35 cellular contexts compared by ENCODE assay signal in the genomic region with DNA sequence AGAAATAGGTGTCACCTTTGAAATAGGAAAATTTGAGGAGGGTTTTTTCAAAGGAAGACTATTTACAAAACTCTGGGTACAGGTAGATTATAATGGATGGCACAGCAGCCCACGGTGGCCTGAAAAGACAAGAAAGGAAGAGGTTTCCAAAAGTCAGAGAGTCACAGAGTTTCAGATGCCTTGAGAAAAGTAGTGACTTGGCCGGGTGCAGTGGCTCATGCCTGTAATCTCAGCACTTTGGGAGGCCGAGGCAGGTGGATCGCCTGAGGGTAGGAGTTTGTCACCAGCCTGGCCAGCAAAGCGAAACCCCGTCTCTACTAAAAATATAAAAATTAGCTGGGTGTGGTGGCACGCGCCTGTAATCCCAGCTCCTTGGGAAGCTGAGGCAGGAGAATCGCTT. TPM values are rescaled to one million over a fixed set of nuclear protein-coding genes. Genes with fewer than 3 reads are reported as not detected.
"Had no signal": no experiment of that assay in that cellular context is flagged by ENCODE, and none has a peak within 500 bp of the region (broad histone marks: within the 10 kb centered on the region; RNA-seq: fewer than 3 reads in every experiment).

No MANE protein-coding gene starts in this region.

- H3K4me3 ChIP-seq: adrenal gland, body of pancreas, breast epithelium had no signal

- H3K4me1 ChIP-seq: adrenal gland, body of pancreas, breast epithelium had no signal

- ATAC-seq: activated CD8-positive, alpha-beta T cell treated with anti-CD3 and anti-CD28 coated beads for 36 hours; activated naive CD4-positive, alpha-beta T cell treated with anti-CD3 and anti-CD28 coated beads, Interleukin-2, amount 50 U/mL, for 72 hours; activated T-cell treated with anti-CD3 and anti-CD28 coated beads, Interleukin-2, amount 50 U/mL, for 4 hours; activated T-cell treated with anti-CD3 and anti-CD28 coated beads, Interleukin-2, amount 50 U/mL, for 72 hours; activated T-helper 17 cell treated with anti-CD3 and anti-CD28 coated beads, Interleukin-2, amount 50 U/mL, for 72 hours; body of pancreas had no signal

- H3K27ac Mint-ChIP-seq: activated B cell treated with CpG ODN at 0.5 μM for 24 hours; activated CD4-positive, alpha-beta memory T cell treated with anti-CD3 and anti-CD28 coated beads for 36 hours; activated CD4-positive, alpha-beta T cell treated with anti-CD3 and anti-CD28 coated beads, Interleukin-2, amount 10 ng/mL, durations not matched to agents 24 days and 14 days; activated CD8-positive, alpha-beta T cell treated with anti-CD3 and anti-CD28 coated beads for 36 hours; activated naive CD4-positive, alpha-beta T cell treated with anti-CD3 and anti-CD28 coated beads for 36 hours; activated naive CD4-positive, alpha-beta T cell treated with anti-CD3 and anti-CD28 coated beads, Interleukin-2, amount 50 U/mL, for 72 hours; activated naive CD8-positive, alpha-beta T cell treated with anti-CD3 and anti-CD28 coated beads for 36 hours; activated T-cell treated with anti-CD3 and anti-CD28 coated beads, Interleukin-2, amount 50 U/mL, for 72 hours; activated T-helper 1 cell treated with anti-CD3 and anti-CD28 coated beads, Interleukin-12 subunit alpha, Interleukin-12 subunit beta, Interleukin-2, Interleukin-4 antibody, amounts not matched to agents 30 ng/mL and 10 ng/mL and 1 ng/mL, durations not matched to agents 14 hours and 24 hours and 36 hours; activated T-helper 17 cell treated with anti-CD3 and anti-CD28 coated beads, Interleukin-2, amount 50 U/mL, for 72 hours; T-helper 2 cell treated with Interferon-gamma antibody and Interleukin-4, amounts not matched to agents 5 μg/mL and 100 μg/mL, for 36 hours had no signal

- H3K9me3 ChIP-seq: adrenal gland, body of pancreas, breast epithelium had no signal

- H3K9me3 Mint-ChIP-seq: activated B cell treated with CpG ODN at 0.5 μM for 24 hours; activated CD4-positive, alpha-beta memory T cell treated with anti-CD3 and anti-CD28 coated beads for 36 hours; activated CD4-positive, alpha-beta T cell treated with anti-CD3 and anti-CD28 coated beads, Interleukin-2, amount 10 ng/mL, durations not matched to agents 24 days and 14 days; activated CD8-positive, alpha-beta T cell treated with anti-CD3 and anti-CD28 coated beads for 36 hours; activated naive CD4-positive, alpha-beta T cell treated with anti-CD3 and anti-CD28 coated beads for 36 hours; activated naive CD8-positive, alpha-beta T cell treated with anti-CD3 and anti-CD28 coated beads for 36 hours; activated T-cell treated with anti-CD3 and anti-CD28 coated beads, Interleukin-2, amount 50 U/mL, for 4 hours; activated T-cell treated with anti-CD3 and anti-CD28 coated beads, Interleukin-2, amount 50 U/mL, for 72 hours; activated T-helper 1 cell treated with anti-CD3 and anti-CD28 coated beads, Interleukin-12 subunit alpha, Interleukin-12 subunit beta, Interleukin-2, Interleukin-4 antibody, amounts not matched to agents 30 ng/mL and 10 ng/mL and 1 ng/mL, durations not matched to agents 14 hours and 24 hours and 36 hours; activated T-helper 17 cell treated with anti-CD3 and anti-CD28 coated beads, Interleukin-2, amount 50 U/mL, for 72 hours; T-helper 2 cell treated with Interferon-gamma antibody and Interleukin-4, amounts not matched to agents 5 μg/mL and 100 μg/mL, for 36 hours had no signal

- H3K27me3 Mint-ChIP-seq: activated B cell treated with CpG ODN at 0.5 μM for 24 hours; activated CD4-positive, alpha-beta memory T cell treated with anti-CD3 and anti-CD28 coated beads for 36 hours; activated T-helper 17 cell treated with anti-CD3 and anti-CD28 coated beads, Interleukin-2, amount 50 U/mL, for 72 hours had no signal

- H3K4me3 Mint-ChIP-seq: activated B cell treated with CpG ODN at 0.5 μM for 24 hours; activated CD4-positive, alpha-beta memory T cell treated with anti-CD3 and anti-CD28 coated beads for 36 hours; activated CD4-positive, alpha-beta T cell treated with anti-CD3 and anti-CD28 coated beads, Interleukin-2, amount 10 ng/mL, durations not matched to agents 24 days and 14 days; activated CD8-positive, alpha-beta T cell treated with anti-CD3 and anti-CD28 coated beads for 36 hours; activated naive CD4-positive, alpha-beta T cell treated with anti-CD3 and anti-CD28 coated beads for 36 hours; activated naive CD8-positive, alpha-beta T cell treated with anti-CD3 and anti-CD28 coated beads for 36 hours; activated T-cell treated with anti-CD3 and anti-CD28 coated beads, Interleukin-2, amount 50 U/mL, for 4 hours; activated T-cell treated with anti-CD3 and anti-CD28 coated beads, Interleukin-2, amount 50 U/mL, for 72 hours; activated T-helper 1 cell treated with anti-CD3 and anti-CD28 coated beads, Interleukin-12 subunit alpha, Interleukin-12 subunit beta, Interleukin-2, Interleukin-4 antibody, amounts not matched to agents 30 ng/mL and 10 ng/mL and 1 ng/mL, durations not matched to agents 14 hours and 24 hours and 36 hours; activated T-helper 17 cell treated with anti-CD3 and anti-CD28 coated beads, Interleukin-2, amount 50 U/mL, for 72 hours; T-helper 2 cell treated with Interferon-gamma antibody and Interleukin-4, amounts not matched to agents 5 μg/mL and 100 μg/mL, for 36 hours had no signal

- H3K27me3 ChIP-seq: adrenal gland, body of pancreas, brain microvascular endothelial cell, breast epithelium had no signal

- H3K4me1 Mint-ChIP-seq: activated naive CD8-positive, alpha-beta T cell treated with anti-CD3 and anti-CD28 coated beads for 36 hours; activated T-helper 17 cell treated with anti-CD3 and anti-CD28 coated beads, Interleukin-2, amount 50 U/mL, for 72 hours had no signal

- H3K36me3 ChIP-seq: adrenal gland, brain microvascular endothelial cell, breast epithelium had no signal

- H3K27ac ChIP-seq: adrenal gland, body of pancreas, breast epithelium, VCaP had no signal

- H3K36me3 Mint-ChIP-seq: activated CD4-positive, alpha-beta memory T cell treated with anti-CD3 and anti-CD28 coated beads for 36 hours; activated naive CD4-positive, alpha-beta T cell treated with anti-CD3 and anti-CD28 coated beads, Interleukin-2, amount 50 U/mL, for 72 hours; activated naive CD8-positive, alpha-beta T cell treated with anti-CD3 and anti-CD28 coated beads for 36 hours had no signal

- DNase-seq: activated B cell treated with CpG ODN at 0.5 μM for 24 hours; activated CD4-positive, alpha-beta memory T cell treated with anti-CD3 and anti-CD28 coated beads for 36 hours; activated CD4-positive, alpha-beta T cell treated with anti-CD3 and anti-CD28 coated beads for 4 hours; activated CD4-positive, alpha-beta T cell treated with anti-CD3 and anti-CD28 coated beads, Interleukin-2, amount 10 ng/mL, durations not matched to agents 24 days and 14 days; activated CD4-positive, alpha-beta T cell treated with anti-CD3 and anti-CD28 coated beads, Interleukin-2, amount 50 U/mL, for 1 hour; activated CD4-positive, alpha-beta T cell treated with anti-CD3 and anti-CD28 coated beads, Interleukin-2, amount 50 U/mL, for 4 hours; activated CD4-positive, CD25-positive, alpha-beta regulatory T cell treated with anti-CD3 and anti-CD28 coated beads, Interleukin-2, amount 50 U/mL, for 72 hours; activated CD8-positive, alpha-beta memory T cell treated with anti-CD3 and anti-CD28 coated beads, Interleukin-2, amount 50 U/mL, for 4 hours; activated CD8-positive, alpha-beta T cell treated with anti-CD3 and anti-CD28 coated beads for 36 hours; activated effector memory CD4-positive, alpha-beta T cell treated with anti-CD3 and anti-CD28 coated beads, Interleukin-2, amount 50 U/mL, for 16 hours; activated gamma-delta T cell treated with Interleukin-2 at 50 U/mL for 16 hours; activated naive CD4-positive, alpha-beta T cell; activated naive CD4-positive, alpha-beta T cell treated with anti-CD3 and anti-CD28 coated beads for 36 hours; activated naive CD4-positive, alpha-beta T cell treated with anti-CD3 and anti-CD28 coated beads, Interleukin-2, amount 50 U/mL, for 16 hours; activated naive CD8-positive, alpha-beta T cell treated with anti-CD3 and anti-CD28 coated beads for 36 hours; activated T-cell treated with anti-CD3 and anti-CD28 coated beads for 4 hours; activated T-cell treated with anti-CD3 and anti-CD28 coated beads, Interleukin-2, amount 50 U/mL, for 1 hour; activated T-cell treated with anti-CD3 and anti-CD28 coated beads, Interleukin-2, amount 50 U/mL, for 4 hours; activated T-cell treated with anti-CD3 and anti-CD28 coated beads, Interleukin-2, amount 50 U/mL, for 72 hours; adrenal gland; amniotic stem cell; aorta; body of pancreas; brain microvascular endothelial cell; central memory CD4-positive, alpha-beta T cell; T-helper 2 cell; T-helper 9 cell had no signal

RNA-seq across cellular contexts. Expression of a gene that starts 35.2 kb away (rescaled TPM):
- total RNA-seq: activated B cell treated with CpG ODN at 0.5 μM for 24 hours; activated CD4-positive, alpha-beta memory T cell treated with anti-CD3 and anti-CD28 coated beads for 36 hours; activated CD4-positive, alpha-beta T cell treated with anti-CD3 and anti-CD28 coated beads, Interleukin-2, amount 10 ng/mL, durations not matched to agents 24 days and 14 days; activated CD8-positive, alpha-beta memory T cell treated with anti-CD3 and anti-CD28 coated beads for 36 hours; activated CD8-positive, alpha-beta T cell treated with anti-CD3 and anti-CD28 coated beads for 36 hours; activated naive CD4-positive, alpha-beta T cell treated with anti-CD3 and anti-CD28 coated beads for 36 hours; activated naive CD4-positive, alpha-beta T cell treated with anti-CD3 and anti-CD28 coated beads, Interleukin-2, amount 50 U/mL, for 72 hours; activated naive CD8-positive, alpha-beta T cell treated with anti-CD3 and anti-CD28 coated beads for 36 hours; activated T-cell treated with anti-CD3 and anti-CD28 coated beads, Interleukin-2, amount 50 U/mL, for 4 hours; activated T-cell treated with anti-CD3 and anti-CD28 coated beads, Interleukin-2, amount 50 U/mL, for 72 hours; activated T-helper 1 cell treated with anti-CD3 and anti-CD28 coated beads, Interleukin-12 subunit alpha, Interleukin-12 subunit beta, Interleukin-2, Interleukin-4 antibody, amounts not matched to agents 30 ng/mL and 10 ng/mL and 1 ng/mL, durations not matched to agents 14 hours and 24 hours and 36 hours; activated T-helper 17 cell treated with anti-CD3 and anti-CD28 coated beads, Interleukin-2, amount 50 U/mL, for 72 hours; adrenal gland; astrocyte; body of pancreas had no signal
- polyA plus RNA-seq: adrenal gland, aorta had no signal
